ENCODE assay signal across 8 cellular contexts in genomic region chr2:19902272-19902730, GRCh38. TPM values are rescaled to one million over a fixed set of nuclear protein-coding genes. Genes with fewer than 3 reads are reported as not detected.
A peak's percentile ranks its signal among the peaks of the same experiment; 100 is the strongest.
DNase-seq lines count a peak whose midpoint lies in the region; ATAC-seq and TF ChIP-seq lines count a peak whose summit lies in the region.

No MANE protein-coding gene starts in this region.

- H3K79me2 ChIP-seq in SU-DHL-6 (ENCODE audit: insufficient read depth, low read length) (peaks cover 38% of the 10 kb centered on the region), parathyroid adenoma (peaks cover 21% of the 10 kb centered on the region)

- peaks cover 4% of the 10 kb centered on the region for H3K9me3 Mint-ChIP-seq in activated CD4-positive, alpha-beta T cell treated with anti-CD3 and anti-CD28 coated beads for 36 hours (ENCODE audit: low read depth)

- no peaks in the 10 kb centered on the region for H3K9me2 ChIP-seq in SU-DHL-6 (replicated peaks; ENCODE audit: insufficient read depth, low read length)

- peaks cover 4 to 44% (median 27%) of the 10 kb centered on the region in 3 donors for H3K4me1 ChIP-seq in esophagus squamous epithelium
- H3K4me1 ChIP-seq in parathyroid adenoma = peaks cover 9% of the 10 kb centered on the region

- no peaks in the 10 kb centered on the region for H4K20me1 ChIP-seq in SU-DHL-6 (ENCODE audit: low read depth, low read length)

- no peak for DNase-seq in activated CD4-positive, alpha-beta T cell treated with anti-CD3 and anti-CD28 coated beads for 36 hours
- no peak for DNase-seq in activated CD4-positive, alpha-beta T cell treated with anti-CD3 and anti-CD28 coated beads, Interleukin-2, amount 50 U/mL, for 4 hours
- DNase-seq in esophagus squamous epithelium (lab: John Stamatoyannopoulos, UW) = no peak
- DNase-seq in activated CD4-positive, CD25-positive, alpha-beta regulatory T cell (lab: John Stamatoyannopoulos, UW) = no peak
- DNase-seq in NK-92 treated with Interleukin-12 subunit alpha and Interleukin-12 subunit beta, amount 100 ng/mL, for 24 hours (lab: John Stamatoyannopoulos, UW) = no peak

- POLR2A ChIA-PET in activated CD4-positive, alpha-beta T cell treated with anti-CD3 and anti-CD28 coated beads for 36 hours (lab: Charles Lee) = interaction anchor here (0.7 kb wide), 3 partner anchors 147 to 464 kb away, joined by 3 to 4 read pairs (median 4); no protein-coding TSS in a partner anchor

- H3K36me3 ChIP-seq in SU-DHL-6 (ENCODE audit: low read length) = no peaks in the 10 kb centered on the region
- no peaks in the 10 kb centered on the region for H3K36me3 ChIP-seq in esophagus squamous epithelium
- no peaks in the 10 kb centered on the region for H3K36me3 ChIP-seq in parathyroid adenoma (ENCODE audit: control insufficient read depth, insufficient read depth, low read length)

- peak overlapping the region; percentile 84 for H3K4me3 Mint-ChIP-seq in activated CD4-positive, alpha-beta T cell treated with anti-CD3 and anti-CD28 coated beads for 36 hours

- intact Hi-C loops in activated CD4-positive, alpha-beta T cell treated with anti-CD3 and anti-CD28 coated beads for 36 hours (cut with DNase I, micrococcal nuclease) = loop anchor here (1.0 to 5.0 kb wide), 7 partner anchors 450 to 1342 kb away; partner anchors contain the start of genes LDAH (in 2 of the 2), PUM2 (in 1 of the 2) and RDH14 (in 1 of the 2)
- intact Hi-C loops in esophagus squamous epithelium (cut with DNase I) = no loop called here

- H3K9ac ChIP-seq in SU-DHL-6 (ENCODE audit: low read length) = peak overlapping the region; percentile 86
- H3K9ac ChIP-seq in parathyroid adenoma = peak overlapping the region; percentile 78

- H3K9me3 ChIP-seq in SU-DHL-6 (ENCODE audit: insufficient read depth, low read length) = no peaks in the 10 kb centered on the region
- H3K9me3 ChIP-seq in esophagus squamous epithelium = no peaks in the 10 kb centered on the region
- no peaks in the 10 kb centered on the region for H3K9me3 ChIP-seq in parathyroid adenoma (ENCODE audit: control insufficient read depth, low read length)

- H2AFZ ChIP-seq in SU-DHL-6 (ENCODE audit: low read depth, low read length, severe bottlenecking) (peak overlapping the region; percentile 87), parathyroid adenoma (peak overlapping the region; percentile 96)

- WGBS in esophagus squamous epithelium, 2 donors = 1 to 2% methylated on average over 16 of the region's 16 CpGs

- peak overlapping the region; percentile 93 for H3K27ac Mint-ChIP-seq in activated CD4-positive, alpha-beta T cell treated with anti-CD3 and anti-CD28 coated beads for 36 hours

- TF ChIP-seq CTCF in SU-DHL-6 (IDR thresholded peaks at IDR 0.05; ENCODE audit: insufficient read depth, low read length, poor library complexity, severe bottlenecking) = no peak
- TF ChIP-seq CTCF in esophagus squamous epithelium (IDR thresholded peaks at IDR 0.05) = no peak
- TF ChIP-seq CTCF in parathyroid adenoma (IDR thresholded peaks at IDR 0.05) = no peak

- H3K36me3 Mint-ChIP-seq in activated CD4-positive, alpha-beta T cell treated with anti-CD3 and anti-CD28 coated beads for 36 hours (ENCODE audit: low read depth) = peaks cover 12% of the 10 kb centered on the region

- TF ChIP-seq POLR2A in esophagus squamous epithelium (IDR thresholded peaks at IDR 0.05) = no peak

- no peaks in the 10 kb centered on the region for H3F3A ChIP-seq in SU-DHL-6 (ENCODE audit: insufficient read depth)

- H3K27ac ChIP-seq in SU-DHL-6 (ENCODE audit: low read depth, low read length) (peak overlapping the region; percentile 79), esophagus squamous epithelium (peak overlapping the region; percentile 94 to 99 (median 97)), parathyroid adenoma (peak overlapping the region; percentile 91)

- no peak for ATAC-seq in activated CD4-positive, alpha-beta T cell treated with anti-CD3 and anti-CD28 coated beads for 36 hours
- ATAC-seq in HG02798 (IDR thresholded peaks at IDR 0.05; ENCODE audit: poor library complexity, unreplicated experiment) = no peak

- H3K27me3 ChIP-seq in SU-DHL-6 (ENCODE audit: low read length) = no peaks in the 10 kb centered on the region
- H3K27me3 ChIP-seq in esophagus squamous epithelium = no peaks in the 10 kb centered on the region
- no peaks in the 10 kb centered on the region for H3K27me3 ChIP-seq in parathyroid adenoma (ENCODE audit: control insufficient read depth, insufficient read depth, low read length)

- H3K4me2 ChIP-seq in SU-DHL-6 (ENCODE audit: low read depth, low read length, poor library complexity, severe bottlenecking) (peak overlapping the region; percentile 63), parathyroid adenoma (ENCODE audit: low read length) (peak overlapping the region; percentile 71)

- H3K4me3 ChIP-seq in SU-DHL-6 (ENCODE audit: insufficient read depth, low read length, poor library complexity, severe bottlenecking) (peak overlapping the region; percentile 82), esophagus squamous epithelium (peak overlapping the region; percentile 73 to 98 (median 90)), parathyroid adenoma (ENCODE audit: low read depth, low read length) (peak overlapping the region; percentile 94)

- peaks cover 12% of the 10 kb centered on the region for H3K27me3 Mint-ChIP-seq in activated CD4-positive, alpha-beta T cell treated with anti-CD3 and anti-CD28 coated beads for 36 hours

- CTCF ChIA-PET in activated CD4-positive, alpha-beta T cell treated with anti-CD3 and anti-CD28 coated beads for 36 hours (lab: Charles Lee) = interaction anchor here (0.7 to 1.7 kb wide), 3 partner anchors 8 to 430 kb away, joined by 3 to 4 read pairs (median 4); no protein-coding TSS in a partner anchor

- peaks cover 44% of the 10 kb centered on the region for H3K4me1 Mint-ChIP-seq in activated CD4-positive, alpha-beta T cell treated with anti-CD3 and anti-CD28 coated beads for 36 hours

RNA-seq across cellular contexts. Expression of gene TTC32, which starts 0.5 kb away (rescaled TPM):
- 10 to 100 TPM in 1 of 2 experiments, 1 to 10 TPM in 1; 8.8 to 15.7 TPM for total RNA-seq in activated CD4-positive, alpha-beta T cell treated with anti-CD3 and anti-CD28 coated beads for 36 hours
- total RNA-seq in esophagus squamous epithelium = 10 to 100 TPM in 1 of 4 donors, 1 to 10 TPM in 3; 5.2 to 15.8 (median 7.2) TPM
